ENCODE assay signal across 14 cellular contexts in the genomic region with DNA sequence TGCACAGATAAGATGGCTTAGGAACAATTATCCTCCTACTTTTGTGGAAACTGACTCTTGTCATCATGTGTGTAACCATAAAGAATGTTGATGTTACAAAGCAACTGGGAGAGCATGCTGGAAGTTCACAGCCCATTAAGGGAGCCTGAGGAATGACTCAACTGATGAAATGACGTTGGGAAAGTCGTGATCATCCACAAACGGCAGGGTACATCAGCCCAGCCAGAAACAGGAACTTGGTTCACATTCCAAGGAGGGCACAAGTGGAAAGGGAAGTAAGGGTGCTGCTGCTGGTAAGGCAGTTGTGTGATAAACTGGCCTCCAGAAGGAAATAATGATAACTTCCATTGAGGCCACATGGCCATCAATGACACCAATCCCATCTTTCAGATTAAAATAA. TPM values are rescaled to one million over a fixed set of nuclear protein-coding genes. Genes with fewer than 3 reads are reported as not detected.
DNase-seq lines count a peak whose midpoint lies in the region; ATAC-seq lines count a peak whose summit lies in the region.
"Had no signal": no experiment of that assay in that cellular context is flagged by ENCODE, and none has a peak within 500 bp of the region (broad histone marks: within the 10 kb centered on the region; RNA-seq: fewer than 3 reads in every experiment).

No MANE protein-coding gene starts in this region.

- DNase-seq in ELR (ENCODE audit: low read depth), result peak; percentile 75
- DNase-seq in MG63, result peak; percentile 5
- DNase-seq in astrocyte of the hippocampus (ENCODE audit: low read depth, low spot score), result peak; percentile 24
- DNase-seq in naive thymus-derived CD4-positive, alpha-beta T cell, result no peak
- no peak for DNase-seq in DMS153 treated with DMSO at 0.1 percent for 48 hours (lab: John Stamatoyannopoulos, UW; ENCODE audit: unreplicated experiment)
- no peak for DNase-seq in activated naive CD8-positive, alpha-beta T cell treated with anti-CD3 and anti-CD28 coated beads, Interleukin-2, amount 50 U/mL, for 24 hours
- no peak for DNase-seq in NCI-H345 (lab: John Stamatoyannopoulos, UW)
- DNase-seq: activated naive CD4-positive, alpha-beta T cell treated with anti-CD3 and anti-CD28 coated beads for 36 hours; C1 segment of cervical spinal cord; naive B cell; NCI-H1105; NCI-H446; testis had no signal

- no peak overlapping the region for H3K27ac Mint-ChIP-seq in naive thymus-derived CD4-positive, alpha-beta T cell
- no peak overlapping the region for H3K27ac Mint-ChIP-seq in activated naive CD8-positive, alpha-beta T cell treated with anti-CD3 and anti-CD28 coated beads, Interleukin-2, amount 50 U/mL, for 24 hours
- H3K27ac Mint-ChIP-seq: activated naive CD4-positive, alpha-beta T cell treated with anti-CD3 and anti-CD28 coated beads for 36 hours had no signal

- H3K27ac ChIP-seq in naive thymus-derived CD4-positive, alpha-beta T cell (ENCODE audit: low read depth, low read length), result no peak overlapping the region
- H3K27ac ChIP-seq: testis had no signal

- no peaks in the 10 kb centered on the region for H3K9me3 ChIP-seq in MG63
- H3K9me3 ChIP-seq in naive thymus-derived CD4-positive, alpha-beta T cell (ENCODE audit: control insufficient read depth in 2 of 3, low read length in 3 of 3), result no peaks in the 10 kb centered on the region
- H3K9me3 ChIP-seq: testis had no signal

- no peak overlapping the region for H3K4me3 ChIP-seq in MG63
- H3K4me3 ChIP-seq in naive thymus-derived CD4-positive, alpha-beta T cell (ENCODE audit: low read length), result no peak overlapping the region
- H3K4me3 ChIP-seq: testis had no signal

- peak; percentile 34 for ATAC-seq in naive thymus-derived CD4-positive, alpha-beta T cell
- ATAC-seq in activated naive CD8-positive, alpha-beta T cell treated with anti-CD3 and anti-CD28 coated beads, Interleukin-2, amount 50 U/mL, for 24 hours, result no peak
- ATAC-seq: activated CD4-positive, CD25-positive, alpha-beta regulatory T cell treated with anti-CD3 and anti-CD28 coated beads, Interleukin-2, amount 50 U/mL, for 24 hours had no signal

- CTCF ChIA-PET in naive thymus-derived CD4-positive, alpha-beta T cell (lab: Charles Lee), result no interaction called here

- no peaks in the 10 kb centered on the region for H3K36me3 ChIP-seq in MG63
- no peaks in the 10 kb centered on the region for H3K36me3 ChIP-seq in naive thymus-derived CD4-positive, alpha-beta T cell (ENCODE audit: control insufficient read depth in 2 of 3, insufficient read depth in 3 of 3, low read length in 3 of 3)

- POLR2A ChIA-PET in naive thymus-derived CD4-positive, alpha-beta T cell (lab: Charles Lee), result no interaction called here

- no peaks in the 10 kb centered on the region for H3K27me3 ChIP-seq in MG63
- H3K27me3 ChIP-seq in naive thymus-derived CD4-positive, alpha-beta T cell (ENCODE audit: control insufficient read depth in 2 of 2, insufficient read depth in 2 of 2, low read length in 2 of 2), result no peaks in the 10 kb centered on the region
- H3K27me3 ChIP-seq: testis had no signal

- peaks cover 0 to 3% (median 0%) of the 10 kb centered on the region in 11 donors for H3K9me3 Mint-ChIP-seq in naive thymus-derived CD4-positive, alpha-beta T cell
- H3K9me3 Mint-ChIP-seq in activated naive CD8-positive, alpha-beta T cell treated with anti-CD3 and anti-CD28 coated beads, Interleukin-2, amount 50 U/mL, for 24 hours, result no peaks in the 10 kb centered on the region
- H3K9me3 Mint-ChIP-seq: activated naive CD4-positive, alpha-beta T cell treated with anti-CD3 and anti-CD28 coated beads for 36 hours; naive B cell had no signal

- peaks cover 0 to 12% (median 5%) of the 10 kb centered on the region in 5 donors for H3K36me3 Mint-ChIP-seq in naive thymus-derived CD4-positive, alpha-beta T cell
- H3K36me3 Mint-ChIP-seq in activated naive CD8-positive, alpha-beta T cell treated with anti-CD3 and anti-CD28 coated beads, Interleukin-2, amount 50 U/mL, for 24 hours (ENCODE audit: low read depth), result peaks cover 2% of the 10 kb centered on the region

- H3K4me1 ChIP-seq in naive thymus-derived CD4-positive, alpha-beta T cell (ENCODE audit: control insufficient read depth in 2 of 2, insufficient read depth in 2 of 2, low read length in 2 of 2), result no peaks in the 10 kb centered on the region
- H3K4me1 ChIP-seq: testis had no signal

- H3K27me3 Mint-ChIP-seq in naive thymus-derived CD4-positive, alpha-beta T cell, result no peaks in the 10 kb centered on the region
- H3K27me3 Mint-ChIP-seq in activated naive CD8-positive, alpha-beta T cell treated with anti-CD3 and anti-CD28 coated beads, Interleukin-2, amount 50 U/mL, for 24 hours, result no peaks in the 10 kb centered on the region
- H3K27me3 Mint-ChIP-seq: naive B cell had no signal

- H3K4me1 Mint-ChIP-seq in naive thymus-derived CD4-positive, alpha-beta T cell, result peaks cover 0 to 16% (median 9%) of the 10 kb centered on the region in 7 donors
- peaks cover 10% of the 10 kb centered on the region for H3K4me1 Mint-ChIP-seq in activated naive CD8-positive, alpha-beta T cell treated with anti-CD3 and anti-CD28 coated beads, Interleukin-2, amount 50 U/mL, for 24 hours

- H3K4me3 Mint-ChIP-seq in naive thymus-derived CD4-positive, alpha-beta T cell, result no peak overlapping the region
- no peak overlapping the region for H3K4me3 Mint-ChIP-seq in activated naive CD8-positive, alpha-beta T cell treated with anti-CD3 and anti-CD28 coated beads, Interleukin-2, amount 50 U/mL, for 24 hours
- H3K4me3 Mint-ChIP-seq: activated naive CD4-positive, alpha-beta T cell treated with anti-CD3 and anti-CD28 coated beads for 36 hours; naive B cell had no signal

- intact Hi-C loops in naive thymus-derived CD4-positive, alpha-beta T cell (cut with micrococcal nuclease), result no loop called here

RNA-seq across cellular contexts. Expression of a gene that starts 6.7 kb away (rescaled TPM):
- 0.86 and 0.99 TPM in 2 replicates for total RNA-seq in MG63 (2014; rRNA removed; shearing (Covaris generic); ENCODE audit: low replicate concordance)
- total RNA-seq in naive thymus-derived CD4-positive, alpha-beta T cell, result 1 to 10 TPM; 2.1 to 5.8 (median 3.5) TPM
- polyA plus RNA-seq in naive thymus-derived CD4-positive, alpha-beta T cell, result 1 to 10 TPM in 1 of 2 donors, under 1 TPM in 1; 0.91 to 2.0 TPM

Comparison
In these comparisons a context has a peak if more than half of its experiments do, and no peak if none do; other contexts are left out.
1. DNase-seq: peak in ELR (single experiment), MG63 (single experiment) and astrocyte of the hippocampus (single experiment); none in naive thymus-derived CD4-positive, alpha-beta T cell (0 of 9), DMS153 treated with DMSO at 0.1 percent for 48 hours (single experiment), activated naive CD8-positive, alpha-beta T cell treated with anti-CD3 and anti-CD28 coated beads, Interleukin-2, amount 50 U/mL, for 24 hours (single experiment) and NCI-H345 (single experiment).